Comparison of ENCODE assay signal across 1 cellular context in the genomic region with DNA sequence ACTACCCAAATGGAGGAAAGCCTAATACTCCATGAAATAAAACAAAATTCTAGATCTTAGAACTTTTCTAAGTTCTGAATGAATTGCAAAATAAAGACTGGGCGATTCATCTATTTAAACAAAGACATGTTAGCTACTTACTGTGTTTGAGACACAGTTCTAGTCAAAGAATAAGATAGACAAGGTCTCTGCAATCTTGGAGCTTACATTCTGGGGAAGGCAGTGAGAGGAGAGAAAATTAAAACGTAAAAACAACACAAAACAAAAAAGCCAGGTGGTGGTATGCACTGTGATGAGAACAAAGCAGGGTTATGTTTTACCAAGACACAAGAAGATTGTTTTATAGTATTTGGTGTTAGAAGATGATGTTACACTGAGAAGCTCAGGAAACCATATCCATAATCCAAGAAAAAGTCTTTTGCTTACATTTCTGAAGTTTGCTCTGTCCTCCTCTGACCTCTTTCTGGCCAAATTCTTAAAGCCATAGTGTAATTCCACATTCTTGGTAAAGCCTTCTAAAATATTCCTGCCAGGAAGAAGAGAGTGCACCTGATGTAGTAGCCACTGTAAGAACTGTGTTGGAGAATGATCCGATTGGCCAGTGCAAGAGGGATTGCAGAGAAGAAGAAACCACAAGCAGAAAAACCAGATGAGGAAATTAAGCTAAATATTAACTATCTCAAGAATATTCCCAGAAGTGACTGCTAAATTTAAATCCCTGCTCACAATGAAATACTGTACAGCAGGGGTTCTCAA.
TF ChIP-seq lines count a peak whose summit lies in the region.

No MANE protein-coding gene starts in this region.

TF ChIP-seq in liver, 16 proteins besides CTCF, POLR2A, EP300 and RAD21 (continued from another document):
- TF ChIP-seq, protein P1, sequence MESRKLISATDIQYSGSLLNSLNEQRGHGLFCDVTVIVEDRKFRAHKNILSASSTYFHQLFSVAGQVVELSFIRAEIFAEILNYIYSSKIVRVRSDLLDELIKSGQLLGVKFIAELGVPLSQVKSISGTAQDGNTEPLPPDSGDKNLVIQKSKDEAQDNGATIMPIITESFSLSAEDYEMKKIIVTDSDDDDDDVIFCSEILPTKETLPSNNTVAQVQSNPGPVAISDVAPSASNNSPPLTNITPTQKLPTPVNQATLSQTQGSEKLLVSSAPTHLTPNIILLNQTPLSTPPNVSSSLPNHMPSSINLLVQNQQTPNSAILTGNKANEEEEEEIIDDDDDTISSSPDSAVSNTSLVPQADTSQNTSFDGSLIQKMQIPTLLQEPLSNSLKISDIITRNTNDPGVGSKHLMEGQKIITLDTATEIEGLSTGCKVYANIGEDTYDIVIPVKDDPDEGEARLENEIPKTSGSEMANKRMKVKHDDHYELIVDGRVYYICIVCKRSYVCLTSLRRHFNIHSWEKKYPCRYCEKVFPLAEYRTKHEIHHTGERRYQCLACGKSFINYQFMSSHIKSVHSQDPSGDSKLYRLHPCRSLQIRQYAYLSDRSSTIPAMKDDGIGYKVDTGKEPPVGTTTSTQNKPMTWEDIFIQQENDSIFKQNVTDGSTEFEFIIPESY (IDR thresholded peaks at IDR 0.05) = peak; percentile 60
- peak; percentile 99 for TF ChIP-seq TAF1 (conservative IDR thresholded peaks at IDR 0.05)
- TF ChIP-seq, protein P2, sequence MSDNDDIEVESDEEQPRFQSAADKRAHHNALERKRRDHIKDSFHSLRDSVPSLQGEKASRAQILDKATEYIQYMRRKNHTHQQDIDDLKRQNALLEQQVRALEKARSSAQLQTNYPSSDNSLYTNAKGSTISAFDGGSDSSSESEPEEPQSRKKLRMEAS (IDR thresholded peaks at IDR 0.05) = no peak
- TF ChIP-seq HNF4A (conservative IDR thresholded peaks at IDR 0.05) = peak; percentile 41 to 47
